ENCODE assay signal across 9 cellular contexts in the genomic region with DNA sequence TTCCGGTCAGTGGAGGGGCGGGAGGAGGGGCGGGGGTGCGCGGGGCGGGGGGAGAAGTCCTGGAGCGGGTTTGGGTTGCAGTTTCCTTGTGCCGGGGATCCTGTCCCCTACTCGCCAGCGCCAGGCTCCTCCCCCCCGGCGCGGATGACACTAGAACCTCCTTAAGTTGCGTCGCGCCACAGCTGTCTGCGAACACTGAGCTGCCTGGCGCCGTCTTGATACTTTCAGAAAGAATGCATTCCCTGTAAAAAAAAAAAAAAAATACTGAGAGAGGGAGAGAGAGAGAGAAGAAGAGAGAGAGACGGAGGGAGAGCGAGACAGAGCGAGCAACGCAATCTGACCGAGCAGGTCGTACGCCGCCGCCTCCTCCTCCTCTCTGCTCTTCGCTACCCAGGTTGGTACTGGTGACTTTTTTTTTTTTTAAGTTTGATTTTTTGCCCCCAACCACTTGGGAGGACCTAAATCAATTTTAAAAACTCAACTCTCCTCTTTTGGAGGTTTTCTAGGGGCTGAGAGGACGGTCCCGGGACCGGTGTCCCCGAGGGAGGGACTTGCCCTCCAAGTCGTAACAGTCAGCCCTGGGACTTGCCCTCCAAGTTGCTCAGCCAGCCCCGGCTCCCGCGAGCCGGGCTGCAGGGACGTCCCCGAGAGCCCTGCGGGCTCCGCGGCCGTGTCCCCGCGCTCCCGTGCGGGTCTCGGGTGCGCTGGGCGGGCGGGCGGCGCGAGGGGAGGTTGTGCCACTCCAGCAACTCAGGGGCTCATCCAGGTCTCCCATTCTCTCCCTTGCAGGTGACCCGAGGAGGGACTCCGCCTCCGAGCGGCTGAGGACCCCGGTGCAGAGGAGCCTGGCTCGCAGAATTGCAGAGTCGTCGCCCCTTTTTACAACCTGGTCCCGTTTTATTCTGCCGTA. TPM values are rescaled to one million over a fixed set of nuclear protein-coding genes. Genes with fewer than 3 reads are reported as not detected.
DNase-seq lines count a peak whose midpoint lies in the region; ATAC-seq and TF ChIP-seq lines count a peak whose summit lies in the region.
"Had no signal": no experiment of that assay in that cellular context is flagged by ENCODE, and none has a peak within 500 bp of the region (broad histone marks: within the 10 kb centered on the region; RNA-seq: fewer than 3 reads in every experiment).

A gene (plus strand): TSS at position 191 of the 910 bp plus-strand sequence. CDS start 968 bp downstream, outside the sequence.

- ATAC-seq in GM18520 (IDR thresholded peaks at IDR 0.05; ENCODE audit: unreplicated experiment): peak; percentile 26
- peak; percentile 34 for ATAC-seq in HG02938 (IDR thresholded peaks at IDR 0.05; ENCODE audit: unreplicated experiment)

- DNase-seq in astrocyte of the cerebellum (ENCODE audit: low read depth) (no peak), islet precursor cell (peak; percentile 98), OCI-M1 (lab: John Stamatoyannopoulos, UW) (no peak), GF-D8 (lab: John Stamatoyannopoulos, UW) (no peak)
- peak; percentile 74 to 75 for DNase-seq in stimulated activated CD4-positive, alpha-beta T cell treated with anti-CD3 and anti-CD28 coated beads, Interleukin-4, amount 100 ng/mL, for 4 hours
- DNase-seq: pancreas had no signal

- in situ Hi-C loops in astrocyte of the cerebellum (cut with HindIII; ENCODE audit: low sequenced_read_pairs): no loop called here

- H3K4me3 ChIP-seq in astrocyte of the cerebellum (ENCODE audit: low read depth, low read length): peak within 1 kb of the TSS; percentile 36

- intact Hi-C loops in T-helper 2 cell treated with Interferon-gamma antibody and Interleukin-4, amounts not matched to agents 100 ng/mL and 5 ng/mL, for 36 hours (cut with micrococcal nuclease): loop anchor here (1.0 to 5.0 kb wide), 4 partner anchors 278 to 1153 kb away; no protein-coding TSS in a partner anchor

- no peak for TF ChIP-seq CTCF in astrocyte of the cerebellum (IDR thresholded peaks at IDR 0.05; ENCODE audit: low read depth, low read length, missing control alignments)

RNA-seq across cellular contexts. Expression of the gene that starts here (rescaled TPM):
- total RNA-seq in T-helper 2 cell treated with Interferon-gamma antibody and Interleukin-4, amounts not matched to agents 100 ng/mL and 5 ng/mL, for 36 hours: 161 and 163 TPM in 2 replicates

Comparison
In these comparisons a context has a peak if more than half of its experiments do, and no peak if none do; other contexts are left out.
1. DNase-seq: peak in islet precursor cell (single experiment) and stimulated activated CD4-positive, alpha-beta T cell treated with anti-CD3 and anti-CD28 coated beads, Interleukin-4, amount 100 ng/mL, for 4 hours (2 of 2); none in astrocyte of the cerebellum (single experiment), OCI-M1 (single experiment) and GF-D8 (single experiment).